In the genomic region with DNA sequence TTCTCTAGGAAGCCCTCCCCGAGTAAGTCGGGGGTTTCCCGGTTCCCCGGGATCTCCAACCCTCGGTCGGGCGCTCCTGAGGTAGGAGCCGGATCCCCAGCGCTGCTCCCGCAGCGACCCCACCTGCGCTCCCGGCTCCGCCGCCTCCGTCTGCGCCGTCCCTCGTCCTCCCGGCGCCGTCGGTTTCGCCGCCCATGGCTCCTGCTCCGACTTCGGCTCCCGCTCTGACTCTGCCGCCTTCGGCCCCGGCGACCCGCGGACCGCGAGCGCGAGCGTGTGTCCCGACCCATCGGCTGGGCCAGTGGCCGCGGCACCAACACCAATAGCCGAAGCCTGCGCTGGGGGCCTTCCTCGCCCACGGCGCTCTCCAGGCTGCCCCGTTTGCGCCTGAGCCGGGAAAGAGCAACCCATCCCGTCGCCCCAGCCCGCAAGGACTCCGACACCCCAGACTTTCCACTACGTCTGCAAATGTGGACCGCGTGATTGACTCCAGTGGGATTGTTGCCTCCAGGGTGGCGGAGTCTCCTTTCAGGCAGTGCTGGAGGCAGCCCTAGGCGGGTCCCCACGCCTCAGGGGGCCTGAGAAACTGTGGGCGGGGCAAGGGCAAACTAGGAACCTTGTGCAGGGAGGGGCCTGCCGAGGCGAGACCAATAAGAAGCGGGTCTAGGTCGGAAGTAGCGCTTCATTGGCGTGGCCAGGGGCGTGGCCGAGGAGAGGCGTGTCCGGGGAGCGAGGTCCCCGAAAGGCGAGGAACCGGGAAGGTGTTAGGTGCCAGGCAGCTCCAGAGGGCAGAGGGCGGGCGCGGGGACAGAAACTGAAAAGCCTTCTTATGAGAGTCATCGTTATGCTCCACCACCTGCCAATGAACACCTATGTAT, we compare ENCODE assay signal across 1 cellular context.
TF ChIP-seq lines count a peak whose summit lies in the region.

Gene CACTIN, minus strand, starts transcription at position 318 of the 878 bp plus-strand sequence. Its CDS starts 28 bp downstream, at position 290.

TF ChIP-seq in HEK293, 187 proteins besides CTCF, POLR2A, EP300 and RAD21 (continued from another document and continues in another):
- TF ChIP-seq, protein P1, sequence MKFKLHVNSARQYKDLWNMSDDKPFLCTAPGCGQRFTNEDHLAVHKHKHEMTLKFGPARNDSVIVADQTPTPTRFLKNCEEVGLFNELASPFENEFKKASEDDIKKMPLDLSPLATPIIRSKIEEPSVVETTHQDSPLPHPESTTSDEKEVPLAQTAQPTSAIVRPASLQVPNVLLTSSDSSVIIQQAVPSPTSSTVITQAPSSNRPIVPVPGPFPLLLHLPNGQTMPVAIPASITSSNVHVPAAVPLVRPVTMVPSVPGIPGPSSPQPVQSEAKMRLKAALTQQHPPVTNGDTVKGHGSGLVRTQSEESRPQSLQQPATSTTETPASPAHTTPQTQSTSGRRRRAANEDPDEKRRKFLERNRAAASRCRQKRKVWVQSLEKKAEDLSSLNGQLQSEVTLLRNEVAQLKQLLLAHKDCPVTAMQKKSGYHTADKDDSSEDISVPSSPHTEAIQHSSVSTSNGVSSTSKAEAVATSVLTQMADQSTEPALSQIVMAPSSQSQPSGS (tag by site-specific recombination; IDR thresholded peaks at IDR 0.05; ENCODE audit: low read depth): no peak
- no peak for TF ChIP-seq ZNF529 (tag by site-specific recombination; IDR thresholded peaks at IDR 0.05; ENCODE audit: insufficient replicate concordance)
- TF ChIP-seq ZNF341 (tag by site-specific recombination; IDR thresholded peaks at IDR 0.05; ENCODE audit: low read depth): peak; percentile 85
- TF ChIP-seq ZBTB20 (tag by site-specific recombination; IDR thresholded peaks at IDR 0.05): peak; percentile 28; the same call in 1 of the 2 replicates
- peak; percentile 41; the same call in 1 of the 2 replicates for TF ChIP-seq REPIN1 (tag by site-specific recombination; IDR thresholded peaks at IDR 0.05; ENCODE audit: low read depth)
- TF ChIP-seq MYNN (tag by site-specific recombination; IDR thresholded peaks at IDR 0.05; ENCODE audit: borderline replicate concordance): no peak
- peak; percentile 51 for TF ChIP-seq PRDM10 (tag by site-specific recombination; IDR thresholded peaks at IDR 0.05)
- no peak for TF ChIP-seq ZNF140 (tag by site-specific recombination; IDR thresholded peaks at IDR 0.05)
- TF ChIP-seq REST (tag by site-specific recombination; IDR thresholded peaks at IDR 0.05): no peak; the same call in 1 of the 2 replicates
- peak; percentile 86 for TF ChIP-seq GLIS1 (tag by site-specific recombination; IDR thresholded peaks at IDR 0.05)
- TF ChIP-seq ZNF350 (tag by site-specific recombination; IDR thresholded peaks at IDR 0.05): no peak
- peak; percentile 99 for TF ChIP-seq KLF8 (tag by site-specific recombination; IDR thresholded peaks at IDR 0.05)
- TF ChIP-seq YY2 (tag by site-specific recombination; IDR thresholded peaks at IDR 0.05): peak; percentile 62
- TF ChIP-seq ZSCAN16 (tag by site-specific recombination; IDR thresholded peaks at IDR 0.05): no peak
- no peak for TF ChIP-seq ZNF121 (tag by site-specific recombination; IDR thresholded peaks at IDR 0.05)
- peak; percentile 77 for TF ChIP-seq ZFP69B (tag by site-specific recombination; IDR thresholded peaks at IDR 0.05)
- peak; percentile 86 for TF ChIP-seq PATZ1 (tag by site-specific recombination; IDR thresholded peaks at IDR 0.05)
- no peak for TF ChIP-seq ZNF664 (tag by site-specific recombination; IDR thresholded peaks at IDR 0.05)
- TF ChIP-seq ZSCAN23 (tag by site-specific recombination; IDR thresholded peaks at IDR 0.05): no peak
- no peak for TF ChIP-seq OVOL3 (tag by site-specific recombination; IDR thresholded peaks at IDR 0.05)
- TF ChIP-seq, protein P2, sequence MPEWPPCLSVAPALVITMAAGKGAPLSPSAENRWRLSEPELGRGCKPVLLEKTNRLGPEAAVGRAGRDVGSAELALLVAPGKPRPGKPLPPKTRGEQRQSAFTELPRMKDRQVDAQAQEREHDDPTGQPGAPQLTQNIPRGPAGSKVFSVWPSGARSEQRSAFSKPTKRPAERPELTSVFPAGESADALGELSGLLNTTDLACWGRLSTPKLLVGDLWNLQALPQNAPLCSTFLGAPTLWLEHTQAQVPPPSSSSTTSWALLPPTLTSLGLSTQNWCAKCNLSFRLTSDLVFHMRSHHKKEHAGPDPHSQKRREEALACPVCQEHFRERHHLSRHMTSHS (tag by site-specific recombination; IDR thresholded peaks at IDR 0.05): no peak
- TF ChIP-seq SALL2 (tag by site-specific recombination; IDR thresholded peaks at IDR 0.05; ENCODE audit: borderline replicate concordance): peak; percentile 52; the same call in 1 of the 2 replicates
- no peak for TF ChIP-seq ZNF404 (tag by site-specific recombination; IDR thresholded peaks at IDR 0.05)
- TF ChIP-seq ZNF670 (tag by site-specific recombination; IDR thresholded peaks at IDR 0.05; ENCODE audit: low read depth): no peak
- TF ChIP-seq, protein P3, sequence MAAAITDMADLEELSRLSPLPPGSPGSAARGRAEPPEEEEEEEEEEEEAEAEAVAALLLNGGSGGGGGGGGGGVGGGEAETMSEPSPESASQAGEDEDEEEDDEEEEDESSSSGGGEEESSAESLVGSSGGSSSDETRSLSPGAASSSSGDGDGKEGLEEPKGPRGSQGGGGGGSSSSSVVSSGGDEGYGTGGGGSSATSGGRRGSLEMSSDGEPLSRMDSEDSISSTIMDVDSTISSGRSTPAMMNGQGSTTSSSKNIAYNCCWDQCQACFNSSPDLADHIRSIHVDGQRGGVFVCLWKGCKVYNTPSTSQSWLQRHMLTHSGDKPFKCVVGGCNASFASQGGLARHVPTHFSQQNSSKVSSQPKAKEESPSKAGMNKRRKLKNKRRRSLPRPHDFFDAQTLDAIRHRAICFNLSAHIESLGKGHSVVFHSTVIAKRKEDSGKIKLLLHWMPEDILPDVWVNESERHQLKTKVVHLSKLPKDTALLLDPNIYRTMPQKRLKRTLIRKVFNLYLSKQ (tag by site-specific recombination; IDR thresholded peaks at IDR 0.05; ENCODE audit: borderline replicate concordance): no peak
- no peak for TF ChIP-seq ZNF239 (tag by site-specific recombination; IDR thresholded peaks at IDR 0.05)
- TF ChIP-seq, protein P4, sequence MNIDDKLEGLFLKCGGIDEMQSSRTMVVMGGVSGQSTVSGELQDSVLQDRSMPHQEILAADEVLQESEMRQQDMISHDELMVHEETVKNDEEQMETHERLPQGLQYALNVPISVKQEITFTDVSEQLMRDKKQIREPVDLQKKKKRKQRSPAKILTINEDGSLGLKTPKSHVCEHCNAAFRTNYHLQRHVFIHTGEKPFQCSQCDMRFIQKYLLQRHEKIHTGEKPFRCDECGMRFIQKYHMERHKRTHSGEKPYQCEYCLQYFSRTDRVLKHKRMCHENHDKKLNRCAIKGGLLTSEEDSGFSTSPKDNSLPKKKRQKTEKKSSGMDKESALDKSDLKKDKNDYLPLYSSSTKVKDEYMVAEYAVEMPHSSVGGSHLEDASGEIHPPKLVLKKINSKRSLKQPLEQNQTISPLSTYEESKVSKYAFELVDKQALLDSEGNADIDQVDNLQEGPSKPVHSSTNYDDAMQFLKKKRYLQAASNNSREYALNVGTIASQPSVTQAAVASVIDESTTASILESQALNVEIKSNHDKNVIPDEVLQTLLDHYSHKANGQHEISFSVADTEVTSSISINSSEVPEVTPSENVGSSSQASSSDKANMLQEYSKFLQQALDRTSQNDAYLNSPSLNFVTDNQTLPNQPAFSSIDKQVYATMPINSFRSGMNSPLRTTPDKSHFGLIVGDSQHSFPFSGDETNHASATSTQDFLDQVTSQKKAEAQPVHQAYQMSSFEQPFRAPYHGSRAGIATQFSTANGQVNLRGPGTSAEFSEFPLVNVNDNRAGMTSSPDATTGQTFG (tag by site-specific recombination; IDR thresholded peaks at IDR 0.05; ENCODE audit: borderline replicate concordance): peak; percentile 61; the same call in 1 of the 2 replicates
- TF ChIP-seq, protein P5, sequence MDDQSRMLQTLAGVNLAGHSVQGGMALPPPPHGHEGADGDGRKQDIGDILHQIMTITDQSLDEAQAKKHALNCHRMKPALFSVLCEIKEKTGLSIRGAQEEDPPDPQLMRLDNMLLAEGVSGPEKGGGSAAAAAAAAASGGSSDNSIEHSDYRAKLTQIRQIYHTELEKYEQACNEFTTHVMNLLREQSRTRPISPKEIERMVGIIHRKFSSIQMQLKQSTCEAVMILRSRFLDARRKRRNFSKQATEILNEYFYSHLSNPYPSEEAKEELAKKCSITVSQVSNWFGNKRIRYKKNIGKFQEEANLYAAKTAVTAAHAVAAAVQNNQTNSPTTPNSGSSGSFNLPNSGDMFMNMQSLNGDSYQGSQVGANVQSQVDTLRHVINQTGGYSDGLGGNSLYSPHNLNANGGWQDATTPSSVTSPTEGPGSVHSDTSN (CRISPR knock-in tag; IDR thresholded peaks at IDR 0.05): peak; percentile 82; the same call in 1 of the 2 replicates
- TF ChIP-seq, protein P6, sequence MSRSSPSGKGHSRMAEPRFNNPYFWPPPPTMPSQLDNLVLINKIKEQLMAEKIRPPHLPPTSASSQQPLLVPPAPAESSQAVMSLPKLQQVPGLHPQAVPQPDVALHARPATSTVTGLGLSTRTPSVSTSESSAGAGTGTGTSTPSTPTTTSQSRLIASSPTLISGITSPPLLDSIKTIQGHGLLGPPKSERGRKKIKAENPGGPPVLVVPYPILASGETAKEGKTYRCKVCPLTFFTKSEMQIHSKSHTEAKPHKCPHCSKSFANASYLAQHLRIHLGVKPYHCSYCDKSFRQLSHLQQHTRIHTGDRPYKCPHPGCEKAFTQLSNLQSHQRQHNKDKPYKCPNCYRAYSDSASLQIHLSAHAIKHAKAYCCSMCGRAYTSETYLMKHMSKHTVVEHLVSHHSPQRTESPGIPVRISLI (tag by site-specific recombination; IDR thresholded peaks at IDR 0.05): no peak
- no peak for TF ChIP-seq WT1 (tag by site-specific recombination; IDR thresholded peaks at IDR 0.05)
- TF ChIP-seq ZNF146 (tag by site-specific recombination; IDR thresholded peaks at IDR 0.05): no peak; the same call in 1 of the 2 replicates
- no peak for TF ChIP-seq ZNF558 (tag by site-specific recombination; IDR thresholded peaks at IDR 0.05)
- TF ChIP-seq YY1 (tag by site-specific recombination; IDR thresholded peaks at IDR 0.05): peak; percentile 60; the same call in 1 of the 2 replicates
